Comparison of ENCODE assay signal across 18 cellular contexts in genomic region chr11:5553347-5553746, GRCh38. TPM values are rescaled to one million over a fixed set of nuclear protein-coding genes. Genes with fewer than 3 reads are reported as not detected.
DNase-seq lines count a peak whose midpoint lies in the region; ATAC-seq, FAIRE-seq and TF ChIP-seq lines count a peak whose summit lies in the region.
"Had no signal": no experiment of that assay in that cellular context is flagged by ENCODE, and none has a peak within 500 bp of the region (broad histone marks: within the 10 kb centered on the region; RNA-seq: fewer than 3 reads in every experiment).

No MANE protein-coding gene starts in this region.

- CTCF ChIA-PET in PC-3 (lab: Charles Lee) = interaction anchor here (0.5 to 0.7 kb wide), 4 partner anchors 77 to 1125 kb away, joined by 3 to 4 read pairs (median 3); no protein-coding TSS in a partner anchor

- no peaks in the 10 kb centered on the region for H3K9me3 Mint-ChIP-seq in type B pancreatic cell
- H3K9me3 Mint-ChIP-seq: activated naive CD4-positive, alpha-beta T cell treated with anti-CD3 and anti-CD28 coated beads for 36 hours; GM23338 had no signal

- H3K9ac ChIP-seq in PC-3 (ENCODE audit: low read length) = no peak overlapping the region

- no peaks in the 10 kb centered on the region for H3K9me2 ChIP-seq in PC-3 (replicated peaks; ENCODE audit: low read length)

- intact Hi-C loops in heart right ventricle (cut with DNase I) (loop anchor here in 5 of 10 donors (2.0 to 10.0 kb wide), 3 partner anchors 76 to 79 kb away; no protein-coding TSS in a partner anchor), left ventricle myocardium superior (cut with micrococcal nuclease) (no loop called here), PC-3 (cut with micrococcal nuclease) (loop anchor here (2.0 kb wide), 1 partner anchor 77 kb away; no protein-coding TSS in a partner anchor), dorsolateral prefrontal cortex (cut with DNase I) (no loop called here)

- no peaks in the 10 kb centered on the region for H3F3A ChIP-seq in PC-3 (ENCODE audit: low read length, unreplicated experiment)

- no peak for TF ChIP-seq POLR2A in H54 (IDR thresholded peaks at IDR 0.05; ENCODE audit: low read depth, low read length)

- H3K79me2 ChIP-seq in PC-3 (ENCODE audit: low read length) = no peaks in the 10 kb centered on the region

- H3K4me3 ChIP-seq in heart right ventricle = no peak overlapping the region
- no peak overlapping the region for H3K4me3 ChIP-seq in PC-3 (ENCODE audit: low read length)
- H3K4me3 ChIP-seq in dorsolateral prefrontal cortex = no peak overlapping the region
- H3K4me3 ChIP-seq: GM23338, MG63, uterus had no signal

- no peaks in the 10 kb centered on the region for H3K36me3 Mint-ChIP-seq in type B pancreatic cell

- TF ChIP-seq CTCF in heart right ventricle (IDR thresholded peaks at IDR 0.05) = peak in 8 of 9 donors; percentile 8 to 50 (median 26)
- TF ChIP-seq CTCF in PC-3 (conservative IDR thresholded peaks at IDR 0.05; ENCODE audit: low read depth, low read length) = peak; percentile 52
- TF ChIP-seq CTCF in dorsolateral prefrontal cortex (IDR thresholded peaks at IDR 0.05 in 54 of 56, conservative IDR thresholded peaks at IDR 0.05 in 2 of 56; ENCODE audit: low read depth in 1 of 56, partially characterized antibody in 56 of 56) = peak in 43 of 56 donors; percentile 9 to 49 (median 27)
- TF ChIP-seq CTCF in type B pancreatic cell (conservative IDR thresholded peaks at IDR 0.05) = peak; percentile 48
- TF ChIP-seq CTCF in omental fat pad (IDR thresholded peaks at IDR 0.05) = no peak

- H3K27me3 Mint-ChIP-seq in type B pancreatic cell = peaks cover 4% of the 10 kb centered on the region

- H3K36me3 ChIP-seq in heart right ventricle (no peaks in the 10 kb centered on the region), PC-3 (ENCODE audit: low read depth, low read length) (no peaks in the 10 kb centered on the region)
- H3K36me3 ChIP-seq: MG63, uterus had no signal

- POLR2A ChIA-PET in PC-3 (lab: Charles Lee; ENCODE audit: unreplicated experiment) = no interaction called here

- no peak overlapping the region for H2AFZ ChIP-seq in PC-3 (ENCODE audit: low read length)
- H2AFZ ChIP-seq: GM23338 had no signal

- no peaks in the 10 kb centered on the region for H3K4me1 Mint-ChIP-seq in type B pancreatic cell (ENCODE audit: unreplicated experiment)

- BruUV-seq in PC-3 (replicated peaks; lab: Mats Ljungman, UMichigan) = no TSS peak

- no peak for FAIRE-seq in H54 (lab: Jason Lieb, UNC)

- H3K4me2 ChIP-seq in PC-3 (ENCODE audit: low read length) = no peak overlapping the region
- H3K4me2 ChIP-seq: GM23338 had no signal

- no peaks in the 10 kb centered on the region for H4K20me1 ChIP-seq in PC-3 (ENCODE audit: low read length)

- DNase-seq in heart right ventricle (no peak), left ventricle myocardium superior (no peak), PC-3 (peak; percentile 7), dorsolateral prefrontal cortex (no peak), type B pancreatic cell (ENCODE audit: extremely low spot score, unreplicated experiment) (no peak), H54 (ENCODE audit: insufficient read length, low spot score) (no peak), omental fat pad (ENCODE audit: low spot score) (no peak)
- DNase-seq: activated naive CD4-positive, alpha-beta T cell treated with anti-CD3 and anti-CD28 coated beads for 36 hours; central memory CD4-positive, alpha-beta T cell; DMS79; erythroblast; MG63; NCI-H2171 treated with DMSO at 0.1 percent for 48 hours; posterior cingulate gyrus; uterus had no signal

- H3K4me3 Mint-ChIP-seq in type B pancreatic cell = no peak overlapping the region
- H3K4me3 Mint-ChIP-seq: activated naive CD4-positive, alpha-beta T cell treated with anti-CD3 and anti-CD28 coated beads for 36 hours; GM23338 had no signal

- no peak overlapping the region for H3K27ac Mint-ChIP-seq in type B pancreatic cell
- H3K27ac Mint-ChIP-seq: activated naive CD4-positive, alpha-beta T cell treated with anti-CD3 and anti-CD28 coated beads for 36 hours; GM23338 had no signal

- ATAC-seq in heart right ventricle (no peak), left ventricle myocardium superior (no peak), PC-3 (no peak), omental fat pad (ENCODE audit: low FRiP score) (no peak), GM21381 (IDR thresholded peaks at IDR 0.05; ENCODE audit: unreplicated experiment) (no peak)
- ATAC-seq: GM23338, Right ventricle myocardium inferior had no signal

- H3K9me3 ChIP-seq in heart right ventricle (no peaks in the 10 kb centered on the region), PC-3 (ENCODE audit: low read length) (no peaks in the 10 kb centered on the region)
- H3K9me3 ChIP-seq: MG63, uterus had no signal

- H3K27ac ChIP-seq in heart right ventricle (no peak overlapping the region), PC-3 (ENCODE audit: low read length) (no peak overlapping the region), dorsolateral prefrontal cortex (no peak overlapping the region)
- H3K27ac ChIP-seq: uterus had no signal

- H3K4me1 ChIP-seq in heart right ventricle (no peaks in the 10 kb centered on the region), PC-3 (ENCODE audit: insufficient read depth, low read length) (peaks cover 12% of the 10 kb centered on the region)
- H3K4me1 ChIP-seq: uterus had no signal

- H3K27me3 ChIP-seq in heart right ventricle (no peaks in the 10 kb centered on the region), PC-3 (ENCODE audit: low read length) (0 out of 2 replicates have a peak, but pooled peaks cover 7% of the 10 kb centered on the region), dorsolateral prefrontal cortex (peaks cover 0 to 12% (median 0%) of the 10 kb centered on the region in 45 donors)
- H3K27me3 ChIP-seq: MG63, uterus had no signal

RNA-seq across cellular contexts. Expression of gene OR52H1, which starts 5.0 kb away (rescaled TPM):
- not detected for total RNA-seq in heart right ventricle
- not detected for polyA plus RNA-seq in heart right ventricle
- not detected for total RNA-seq in left ventricle myocardium superior
- not detected in 2 replicates for total RNA-seq in PC-3 (2014; rRNA removed)
- total RNA-seq in dorsolateral prefrontal cortex = 1 to 10 TPM in 7 of 120 experiments, under 1 TPM in 45, not detected in 68; 0.35 to 1.7 (median 0.66) TPM
- total RNA-seq in type B pancreatic cell (ENCODE audit: low replicate concordance) = not detected in 2 replicates
- 1 to 10 TPM in 1 of 4 donors, under 1 TPM in 1, not detected in 2; 0.48 to 1.8 TPM for total RNA-seq in omental fat pad
- total RNA-seq: activated naive CD4-positive, alpha-beta T cell treated with anti-CD3 and anti-CD28 coated beads for 36 hours; Right ventricle myocardium inferior had no signal
- polyA plus RNA-seq: GM23338 had no signal

RNA-seq across cellular contexts. Expression of gene OR52B6, which starts 27.3 kb away (rescaled TPM):
- total RNA-seq in heart right ventricle = not detected
- not detected for polyA plus RNA-seq in heart right ventricle
- not detected for total RNA-seq in left ventricle myocardium superior
- not detected in 2 replicates for total RNA-seq in PC-3 (2014; rRNA removed)
- under 1 TPM in 1 of 120 experiments, not detected in 119; 0.60 TPM for total RNA-seq in dorsolateral prefrontal cortex
- total RNA-seq in type B pancreatic cell (ENCODE audit: low replicate concordance) = not detected in 2 replicates
- not detected for total RNA-seq in omental fat pad
- total RNA-seq: activated naive CD4-positive, alpha-beta T cell treated with anti-CD3 and anti-CD28 coated beads for 36 hours; GM23338; Right ventricle myocardium inferior; uterus had no signal
- polyA plus RNA-seq: GM23338 had no signal

RNA-seq across cellular contexts. Expression of gene UBQLNL, which starts 36.8 kb away (rescaled TPM):
- total RNA-seq in heart right ventricle (under 1 TPM in 5 of 10 donors, not detected in 5; 0.10 to 0.42 (median 0.13) TPM), left ventricle myocardium superior (0.17 TPM), PC-3 (2014; rRNA removed) (not detected in 2 replicates), dorsolateral prefrontal cortex (1 to 10 TPM in 16 of 120 experiments, under 1 TPM in 92, not detected in 12; 0.16 to 2.4 (median 0.53) TPM), type B pancreatic cell (ENCODE audit: low replicate concordance) (0.19 and 0.39 TPM in 2 replicates), omental fat pad (1 to 10 TPM in 2 of 4 donors, under 1 TPM in 2; 0.19 to 1.7 (median 0.81) TPM)
- under 1 TPM; 0.10 to 0.80 TPM for polyA plus RNA-seq in heart right ventricle
- polyA plus RNA-seq: GM23338 had no signal

RNA-seq across cellular contexts. Expression of gene TRIM6, which starts 43.1 kb away (rescaled TPM):
- total RNA-seq in heart right ventricle (1 to 10 TPM in 5 of 10 donors, under 1 TPM in 5; 0.38 to 2.2 (median 1.0) TPM), left ventricle myocardium superior (1.5 TPM), PC-3 (2014; rRNA removed) (10.1 and 12.6 TPM in 2 replicates), dorsolateral prefrontal cortex (1 to 10 TPM in 21 of 120 experiments, under 1 TPM in 76, not detected in 23; 0.16 to 3.8 (median 0.63) TPM), type B pancreatic cell (ENCODE audit: low replicate concordance) (7.5 and 8.7 TPM in 2 replicates), omental fat pad (1 to 10 TPM; 1.9 to 3.3 (median 2.8) TPM)
- under 1 TPM; 0.52 to 0.95 TPM for polyA plus RNA-seq in heart right ventricle

RNA-seq across cellular contexts. Expression of gene UBQLN3, which starts 43.6 kb away (rescaled TPM):
- total RNA-seq in heart right ventricle (under 1 TPM in 3 of 10 donors, not detected in 7; 0.20 to 0.32 (median 0.24) TPM), left ventricle myocardium superior (not detected), PC-3 (2014; rRNA removed) (not detected in 2 replicates), dorsolateral prefrontal cortex (1 to 10 TPM in 10 of 120 experiments, under 1 TPM in 86, not detected in 24; 0.19 to 2.7 (median 0.49) TPM), type B pancreatic cell (ENCODE audit: low replicate concordance) (not detected in 2 replicates), omental fat pad (1 to 10 TPM in 2 of 4 donors, under 1 TPM in 2; 0.82 to 1.3 (median 0.98) TPM)
- polyA plus RNA-seq in heart right ventricle = not detected
- total RNA-seq: activated naive CD4-positive, alpha-beta T cell treated with anti-CD3 and anti-CD28 coated beads for 36 hours; GM23338; Right ventricle myocardium inferior had no signal
- polyA plus RNA-seq: GM23338 had no signal

Comparison
In these comparisons a context has a peak if more than half of its experiments do, and no peak if none do; other contexts are left out.
1. CTCF ChIP-seq: peak in heart right ventricle (8 of 9), PC-3 (single experiment), dorsolateral prefrontal cortex (43 of 56) and type B pancreatic cell (single experiment); none in omental fat pad (0 of 3).